Comparison of ENCODE assay signal across 11 cellular contexts in genomic region chr5:131270809-131271208, GRCh38. TPM values are rescaled to one million over a fixed set of nuclear protein-coding genes. Genes with fewer than 3 reads are reported as not detected.
A peak's percentile ranks its signal among the peaks of the same experiment; 100 is the strongest.
DNase-seq lines count a peak whose midpoint lies in the region; ATAC-seq, FAIRE-seq and TF ChIP-seq lines count a peak whose summit lies in the region.
"Had no signal": no experiment of that assay in that cellular context is flagged by ENCODE, and none has a peak within 500 bp of the region (broad histone marks: within the 10 kb centered on the region; RNA-seq: fewer than 3 reads in every experiment).

No MANE protein-coding gene starts in this region.

- no peaks in the 10 kb centered on the region for H3K27me3 Mint-ChIP-seq in activated CD8-positive, alpha-beta memory T cell treated with anti-CD3 and anti-CD28 coated beads, Interleukin-2, amount 10 ng/mL, durations not matched to agents 7 days and 5 days

- ATAC-seq in activated CD8-positive, alpha-beta memory T cell treated with anti-CD3 and anti-CD28 coated beads, Interleukin-2, amount 10 ng/mL, durations not matched to agents 7 days and 5 days = no peak
- ATAC-seq in GM19324 (IDR thresholded peaks at IDR 0.05; ENCODE audit: low FRiP score, unreplicated experiment) (no peak), HG03159 (IDR thresholded peaks at IDR 0.05; ENCODE audit: unreplicated experiment) (no peak)

- H3K4me3 ChIP-seq in PC-9 (peak overlapping the region; percentile 1; the same call in 1 of the 2 replicates), bronchial epithelial cell (ENCODE audit: low read depth, low read length) (no peak overlapping the region), skeletal muscle satellite cell (ENCODE audit: low read length) (no peak overlapping the region)
- H3K4me3 ChIP-seq: uterus had no signal

- POLR2A ChIA-PET in PC-9 (lab: Charles Lee; ENCODE audit: unreplicated experiment) = interaction anchor here (0.6 to 0.7 kb wide), 3 partner anchors 14 to 814 kb away, joined by 4 to 44 read pairs (median 6); no protein-coding TSS in a partner anchor

- H3K36me3 ChIP-seq in PC-9 (ENCODE audit: low read depth) = no peaks in the 10 kb centered on the region
- H3K36me3 ChIP-seq in bronchial epithelial cell (ENCODE audit: control insufficient read depth, insufficient read depth, low read length) = no peaks in the 10 kb centered on the region
- no peaks in the 10 kb centered on the region for H3K36me3 ChIP-seq in skeletal muscle satellite cell (ENCODE audit: insufficient read depth, low read length)
- H3K36me3 ChIP-seq: uterus had no signal

- H3K27me3 ChIP-seq in PC-9 (ENCODE audit: insufficient read depth, low read depth) = no peaks in the 10 kb centered on the region
- no peaks in the 10 kb centered on the region for H3K27me3 ChIP-seq in bronchial epithelial cell (ENCODE audit: control insufficient read depth, insufficient read depth, low read length)
- no peaks in the 10 kb centered on the region for H3K27me3 ChIP-seq in skeletal muscle satellite cell (ENCODE audit: control insufficient read depth, insufficient read depth, low read length)
- H3K27me3 ChIP-seq: uterus had no signal

- H3K4me2 ChIP-seq in PC-9 (peak overlapping the region; percentile 36), skeletal muscle satellite cell (ENCODE audit: low read length) (peak overlapping the region; percentile 41)

- DNase-seq in activated CD8-positive, alpha-beta memory T cell treated with anti-CD3 and anti-CD28 coated beads, Interleukin-2, amount 10 ng/mL, durations not matched to agents 7 days and 5 days = no peak
- no peak for DNase-seq in activated CD8-positive, alpha-beta memory T cell treated with anti-CD3 and anti-CD28 coated beads for 24 hours
- DNase-seq in PC-9 = peak; percentile 30 to 73
- peak; percentile 49 for DNase-seq in bronchial epithelial cell (ENCODE audit: low read depth)
- no peak for DNase-seq in DMS79 (lab: John Stamatoyannopoulos, UW)
- DNase-seq: NCI-H1417 treated with DMSO at 0.1 percent for 48 hours, uterus had no signal

- no peak for FAIRE-seq in bronchial epithelial cell (lab: Jason Lieb, UNC)
- FAIRE-seq: GM12891 had no signal

- peaks cover 88% of the 10 kb centered on the region for H3K79me2 ChIP-seq in PC-9 (ENCODE audit: low read depth)

- peaks cover 32% of the 10 kb centered on the region for H3K36me3 Mint-ChIP-seq in activated CD8-positive, alpha-beta memory T cell treated with anti-CD3 and anti-CD28 coated beads, Interleukin-2, amount 10 ng/mL, durations not matched to agents 7 days and 5 days

- CTCF ChIA-PET in activated CD8-positive, alpha-beta memory T cell treated with anti-CD3 and anti-CD28 coated beads, Interleukin-2, amount 10 ng/mL, durations not matched to agents 7 days and 5 days (lab: Charles Lee) = interaction anchor here (1.2 to 3.8 kb wide), 4 partner anchors 10 to 111 kb away, joined by 3 to 12 read pairs (median 8); no protein-coding TSS in a partner anchor
- CTCF ChIA-PET in PC-9 (lab: Charles Lee) = interaction anchor here (0.6 kb wide), 3 partner anchors 15 to 108 kb away, joined by 3 to 27 read pairs (median 5); no protein-coding TSS in a partner anchor

- H4K20me1 ChIP-seq in PC-9 (ENCODE audit: insufficient read depth) = no peaks in the 10 kb centered on the region

- no peak for TF ChIP-seq CTCF in PC-9 (conservative IDR thresholded peaks at IDR 0.05)
- TF ChIP-seq CTCF in bronchial epithelial cell (IDR thresholded peaks at IDR 0.05; ENCODE audit: insufficient read depth, low read length, severe bottlenecking) = no peak

- H3K9me2 ChIP-seq in PC-9 (ENCODE audit: insufficient read depth) = no peaks in the 10 kb centered on the region

- H3K4me1 ChIP-seq in PC-9 (replicated peaks; ENCODE audit: insufficient read depth) = peaks cover 21% of the 10 kb centered on the region
- H3K4me1 ChIP-seq in skeletal muscle satellite cell (ENCODE audit: control insufficient read depth, insufficient read depth, low read length) = peaks cover 13% of the 10 kb centered on the region

- BruUV-seq in PC-9 (replicated peaks; lab: Mats Ljungman, UMichigan) = no TSS peak

- intact Hi-C loops in PC-9 (cut with micrococcal nuclease; ENCODE audit: unreplicated experiment) = no loop called here

- no peak overlapping the region for H2AFZ ChIP-seq in PC-9

- H3K4me1 Mint-ChIP-seq in activated CD8-positive, alpha-beta memory T cell treated with anti-CD3 and anti-CD28 coated beads, Interleukin-2, amount 10 ng/mL, durations not matched to agents 7 days and 5 days = peaks cover 64% of the 10 kb centered on the region

- H3F3A ChIP-seq in PC-9 (ENCODE audit: insufficient read depth, low read depth) = peaks cover 8% of the 10 kb centered on the region

- H3K27ac Mint-ChIP-seq in activated CD8-positive, alpha-beta memory T cell treated with anti-CD3 and anti-CD28 coated beads, Interleukin-2, amount 10 ng/mL, durations not matched to agents 7 days and 5 days = peak overlapping the region; percentile 92

- no peak overlapping the region for H3K9ac ChIP-seq in skeletal muscle satellite cell (ENCODE audit: low read depth, low read length)

- H3K9me3 Mint-ChIP-seq in activated CD8-positive, alpha-beta memory T cell treated with anti-CD3 and anti-CD28 coated beads, Interleukin-2, amount 10 ng/mL, durations not matched to agents 7 days and 5 days (ENCODE audit: low read depth) = no peaks in the 10 kb centered on the region

- no peaks in the 10 kb centered on the region for H3K9me3 ChIP-seq in PC-9 (ENCODE audit: insufficient read depth, low read depth)
- no peaks in the 10 kb centered on the region for H3K9me3 ChIP-seq in skeletal muscle satellite cell (replicated peaks; ENCODE audit: low read length)
- H3K9me3 ChIP-seq: uterus had no signal

- peak overlapping the region; percentile 37 for H3K27ac ChIP-seq in PC-9
- H3K27ac ChIP-seq: uterus had no signal

- peak overlapping the region; percentile 83 for H3K4me3 Mint-ChIP-seq in activated CD8-positive, alpha-beta memory T cell treated with anti-CD3 and anti-CD28 coated beads, Interleukin-2, amount 10 ng/mL, durations not matched to agents 7 days and 5 days

RNA-seq across cellular contexts. Expression of gene CDC42SE2, which starts 7.0 kb away (rescaled TPM):
- 100 to 1,000 TPM; 118 to 149 TPM for total RNA-seq in activated CD8-positive, alpha-beta memory T cell treated with anti-CD3 and anti-CD28 coated beads, Interleukin-2, amount 10 ng/mL, durations not matched to agents 7 days and 5 days
- total RNA-seq in PC-9 (2021) (27.3 and 32.8 TPM in 2 replicates), bronchial epithelial cell (51.6 and 73.2 TPM in 2 replicates)
- 19.2 and 23.1 TPM in 2 replicates for total RNA-seq in skeletal muscle satellite cell (2012; rRNA removed)

Comparison
In these comparisons a context has a peak if more than half of its experiments do, and no peak if none do; other contexts are left out.
1. DNase-seq: peak in PC-9 (2 of 2) and bronchial epithelial cell (single experiment); none in activated CD8-positive, alpha-beta memory T cell treated with anti-CD3 and anti-CD28 coated beads, Interleukin-2, amount 10 ng/mL, durations not matched to agents 7 days and 5 days (single experiment), activated CD8-positive, alpha-beta memory T cell treated with anti-CD3 and anti-CD28 coated beads for 24 hours (single experiment) and DMS79 (single experiment).